In the genomic region with DNA sequence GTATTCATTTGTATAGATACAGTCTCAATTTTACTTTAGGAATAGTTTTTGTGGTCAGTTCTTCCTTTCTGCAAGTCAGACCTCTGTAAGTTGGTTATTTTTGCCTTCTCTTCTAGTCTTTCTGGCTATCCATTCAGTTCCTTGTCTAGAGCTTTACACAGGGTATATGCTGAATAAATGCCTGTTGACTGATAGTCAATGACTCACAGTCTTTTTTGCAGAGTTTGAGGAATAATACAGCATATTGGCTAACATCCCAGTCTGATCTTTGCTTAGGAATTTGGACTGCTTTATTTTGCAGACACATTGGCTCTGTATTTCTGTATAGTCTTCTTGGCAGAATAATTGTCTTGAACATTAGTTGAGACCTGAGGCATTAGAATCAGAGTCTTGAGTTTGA, we compare ENCODE assay signal across 30 cellular contexts.
DNase-seq lines count a peak whose midpoint lies in the region; ATAC-seq, FAIRE-seq and TF ChIP-seq lines count a peak whose summit lies in the region.
"Had no signal": no experiment of that assay in that cellular context is flagged by ENCODE, and none has a peak within 500 bp of the region (broad histone marks: within the 10 kb centered on the region; RNA-seq: fewer than 3 reads in every experiment).

No MANE protein-coding gene starts in this region.

- FAIRE-seq in H54 (lab: Jason Lieb, UNC), result peak; percentile 77
- FAIRE-seq in bronchial epithelial cell (lab: Jason Lieb, UNC), result no peak
- FAIRE-seq: frontal cortex, GM12892, urothelium cell line had no signal

- no peak for TF ChIP-seq POLR2A in H54 (IDR thresholded peaks at IDR 0.05; ENCODE audit: low read depth, low read length)

- no peak overlapping the region for H2BK5ac ChIP-seq in mesenchymal stem cell (ENCODE audit: low read depth, low read length, poor library complexity, severe bottlenecking)

- no peak overlapping the region for H3K4ac ChIP-seq in mesenchymal stem cell (ENCODE audit: low read depth in 1 of 2, low read length in 2 of 2)

- POLR2A ChIA-PET in activated CD4-positive, alpha-beta memory T cell treated with anti-CD3 and anti-CD28 coated beads for 36 hours (lab: Charles Lee), result no interaction called here

- H3K79me1 ChIP-seq in mesenchymal stem cell (replicated peaks; ENCODE audit: low read length, poor library complexity, severe bottlenecking), result no peaks in the 10 kb centered on the region

- H3K23ac ChIP-seq in mesenchymal stem cell (ENCODE audit: low read length in 2 of 2), result no peak overlapping the region

- no peak overlapping the region for H3K4me3 Mint-ChIP-seq in activated CD4-positive, alpha-beta memory T cell treated with anti-CD3 and anti-CD28 coated beads for 36 hours
- H3K4me3 Mint-ChIP-seq: neural crest cell had no signal

- no peaks in the 10 kb centered on the region for H3K27me3 ChIP-seq in bronchial epithelial cell (ENCODE audit: control insufficient read depth, insufficient read depth, low read length)
- no peaks in the 10 kb centered on the region for H3K27me3 ChIP-seq in mesenchymal stem cell (ENCODE audit: control insufficient read depth in 1 of 2, insufficient read depth in 1 of 2, low read length in 2 of 2)
- H3K27me3 ChIP-seq: sigmoid colon had no signal

- ATAC-seq in HG02623 (IDR thresholded peaks at IDR 0.05; ENCODE audit: unreplicated experiment) (no peak), HG03565 (IDR thresholded peaks at IDR 0.05; ENCODE audit: unreplicated experiment) (no peak)
- ATAC-seq: Right ventricle myocardium inferior had no signal

- H4K91ac ChIP-seq in mesenchymal stem cell (ENCODE audit: low read length), result no peak overlapping the region

- H3K9me3 Mint-ChIP-seq in activated CD4-positive, alpha-beta memory T cell treated with anti-CD3 and anti-CD28 coated beads for 36 hours, result no peaks in the 10 kb centered on the region

- no peak overlapping the region for H3K4me3 ChIP-seq in bronchial epithelial cell (ENCODE audit: low read depth, low read length)
- H3K4me3 ChIP-seq in mesenchymal stem cell (ENCODE audit: insufficient read depth in 1 of 2, low read depth in 1 of 2, low read length in 2 of 2), result no peak overlapping the region
- H3K4me3 ChIP-seq: BLaER1 treated with 17β-estradiol and CSF1 and Interleukin-3, amounts not matched to agents 10 nM and 100 nM; sigmoid colon; thoracic aorta had no signal

- H2BK15ac ChIP-seq in mesenchymal stem cell (ENCODE audit: low read depth, poor library complexity, severe bottlenecking), result no peak overlapping the region

- no peak overlapping the region for H2BK12ac ChIP-seq in mesenchymal stem cell (ENCODE audit: low read length in 2 of 2)

- CTCF ChIA-PET in activated CD4-positive, alpha-beta memory T cell treated with anti-CD3 and anti-CD28 coated beads for 36 hours (lab: Charles Lee), result no interaction called here

- intact Hi-C loops in activated CD4-positive, alpha-beta memory T cell treated with anti-CD3 and anti-CD28 coated beads for 36 hours (cut with micrococcal nuclease), result no loop called here

- H3K27ac ChIP-seq in mesenchymal stem cell (ENCODE audit: low read length, poor library complexity, severe bottlenecking), result no peak overlapping the region
- H3K27ac ChIP-seq: BLaER1 treated with 17β-estradiol and CSF1 and Interleukin-3, amounts not matched to agents 10 nM and 100 nM; sigmoid colon; thoracic aorta had no signal

- H3K9me3 ChIP-seq in mesenchymal stem cell (ENCODE audit: control insufficient read depth, low read length), result peaks cover 4% of the 10 kb centered on the region
- H3K9me3 ChIP-seq: sigmoid colon, thoracic aorta had no signal

- DNase-seq in H54 (ENCODE audit: insufficient read length, low spot score) (no peak), NCI-H226 (peak; percentile 51), bronchial epithelial cell (ENCODE audit: low read depth) (peak; percentile 29), non-pigmented ciliary epithelial cell (ENCODE audit: low read depth) (peak; percentile 11), mesenchymal stem cell (no peak)
- DNase-seq in activated CD4-positive, alpha-beta memory T cell treated with anti-CD3 and anti-CD28 coated beads for 36 hours, result no peak
- DNase-seq: activated CD4-positive, alpha-beta T cell treated with anti-CD3 and anti-CD28 coated beads for 4 hours; activated gamma-delta T cell treated with Interleukin-2 at 50 U/mL for 16 hours; activated T-cell treated with anti-CD3 and anti-CD28 coated beads, Interleukin-2, amount 50 U/mL, for 1 hour; COR-L47; DMS79 treated with DMSO at 0.1 percent for 48 hours; effector CD4-positive, alpha-beta T cell; erythroblast; MM.1S; NCI-H1417 treated with DMSO at 0.1 percent for 48 hours; NCI-H2081 treated with DMSO at 0.1 percent for 48 hours; NCI-H345; sigmoid colon; stimulated activated CD4-positive, alpha-beta T cell treated with anti-CD3 and anti-CD28 coated beads, Interleukin-15, amount 100 ng/mL, for 24 hours; stimulated activated naive CD4-positive, alpha-beta T cell had no signal

- H4K8ac ChIP-seq in mesenchymal stem cell (ENCODE audit: low read length), result no peak overlapping the region

- no peak overlapping the region for H3K14ac ChIP-seq in mesenchymal stem cell (ENCODE audit: low read length in 2 of 2)

- H3K4me1 ChIP-seq in mesenchymal stem cell (ENCODE audit: control insufficient read depth, insufficient read depth, low read depth, low read length), result no peaks in the 10 kb centered on the region
- H3K4me1 ChIP-seq: sigmoid colon had no signal

- no peak overlapping the region for H3K9ac ChIP-seq in mesenchymal stem cell (ENCODE audit: low read length)
- H3K9ac ChIP-seq: BLaER1 treated with 17β-estradiol and CSF1 and Interleukin-3, amounts not matched to agents 10 nM and 100 nM had no signal

- TF ChIP-seq CTCF in bronchial epithelial cell (IDR thresholded peaks at IDR 0.05; ENCODE audit: insufficient read depth, low read length, severe bottlenecking), result no peak

- H3K4me1 Mint-ChIP-seq in activated CD4-positive, alpha-beta memory T cell treated with anti-CD3 and anti-CD28 coated beads for 36 hours (ENCODE audit: low read depth), result no peaks in the 10 kb centered on the region
- H3K4me1 Mint-ChIP-seq: neural crest cell had no signal

- H2BK120ac ChIP-seq in mesenchymal stem cell (ENCODE audit: low read depth, low read length), result no peak overlapping the region

- no peaks in the 10 kb centered on the region for H3K27me3 Mint-ChIP-seq in activated CD4-positive, alpha-beta memory T cell treated with anti-CD3 and anti-CD28 coated beads for 36 hours
- H3K27me3 Mint-ChIP-seq: progenitor cell of endocrine pancreas had no signal

- no peak overlapping the region for H3K27ac Mint-ChIP-seq in activated CD4-positive, alpha-beta memory T cell treated with anti-CD3 and anti-CD28 coated beads for 36 hours
- H3K27ac Mint-ChIP-seq: progenitor cell of endocrine pancreas had no signal

- no peak overlapping the region for H2AK5ac ChIP-seq in mesenchymal stem cell (ENCODE audit: low read length, severe bottlenecking)

- no peaks in the 10 kb centered on the region for H3K36me3 Mint-ChIP-seq in activated CD4-positive, alpha-beta memory T cell treated with anti-CD3 and anti-CD28 coated beads for 36 hours

- no peak overlapping the region for H3K4me2 ChIP-seq in mesenchymal stem cell (ENCODE audit: low read length, poor library complexity, severe bottlenecking)

- no peak overlapping the region for H3K18ac ChIP-seq in mesenchymal stem cell (ENCODE audit: low read depth in 1 of 2, low read length in 2 of 2)

- H3K36me3 ChIP-seq in bronchial epithelial cell (ENCODE audit: control insufficient read depth, insufficient read depth, low read length) (no peaks in the 10 kb centered on the region), mesenchymal stem cell (ENCODE audit: control insufficient read depth in 1 of 2, insufficient read depth in 2 of 2, low read depth in 1 of 2, low read length in 2 of 2) (no peaks in the 10 kb centered on the region)
- H3K36me3 ChIP-seq: BLaER1 treated with 17β-estradiol and CSF1 and Interleukin-3, amounts not matched to agents 10 nM and 100 nM; sigmoid colon; thoracic aorta had no signal

- no peak overlapping the region for H2AFZ ChIP-seq in mesenchymal stem cell (ENCODE audit: low read depth, low read length)

Comparison
In these comparisons a context has a peak if more than half of its experiments do, and no peak if none do; other contexts are left out.
1. DNase-seq: peak in NCI-H226 (single experiment), bronchial epithelial cell (single experiment) and non-pigmented ciliary epithelial cell (single experiment); none in H54 (single experiment), mesenchymal stem cell (single experiment) and activated CD4-positive, alpha-beta memory T cell treated with anti-CD3 and anti-CD28 coated beads for 36 hours (single experiment).